Comparison of ENCODE assay signal across 8 cellular contexts in the genomic region with DNA sequence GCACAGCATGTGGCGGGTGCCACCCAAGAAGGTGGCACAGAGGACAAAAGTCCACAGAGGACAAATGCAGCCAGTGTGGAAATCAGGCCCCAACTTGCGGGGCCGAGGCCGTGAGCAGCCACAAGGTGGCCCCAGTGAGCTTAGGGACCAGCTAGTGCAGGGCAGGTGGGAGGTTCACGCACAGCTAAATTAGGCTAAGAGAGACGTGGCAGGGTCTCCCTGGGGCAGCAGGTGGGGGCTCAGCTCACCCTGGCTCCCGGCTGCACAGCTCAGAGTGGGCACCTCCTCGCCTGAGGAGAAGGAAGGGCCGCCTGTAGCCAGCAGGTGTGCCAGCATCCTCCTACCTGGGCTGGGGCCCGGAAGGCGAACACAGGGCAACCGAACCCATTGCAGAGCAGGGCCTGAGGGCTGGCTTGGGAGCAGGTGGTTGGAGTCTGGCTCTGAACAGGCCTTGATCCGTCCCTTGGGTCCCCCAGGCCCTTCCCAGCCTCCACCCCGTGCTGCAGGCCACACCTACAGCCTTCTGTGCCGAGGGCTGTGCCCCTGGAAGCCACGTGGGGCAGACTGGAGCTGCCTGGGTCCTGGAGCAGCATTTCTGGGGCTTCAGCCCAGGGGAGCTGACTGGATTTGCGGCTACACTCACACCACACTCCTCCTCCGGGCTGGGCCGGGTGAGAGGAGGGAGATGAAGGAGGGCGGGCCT. TPM values are rescaled to one million over a fixed set of nuclear protein-coding genes. Genes with fewer than 3 reads are reported as not detected.
DNase-seq lines count a peak whose midpoint lies in the region; ATAC-seq, FAIRE-seq and TF ChIP-seq lines count a peak whose summit lies in the region.

No MANE protein-coding gene starts in this region.

- H3K27me3 ChIP-seq in pancreas (no peaks in the 10 kb centered on the region), upper lobe of left lung (no peaks in the 10 kb centered on the region)

- H3K27ac ChIP-seq in pancreas = peak overlapping the region; percentile 46 to 69 (median 56)
- no peak overlapping the region for H3K27ac ChIP-seq in upper lobe of left lung

- peak; percentile 85 for DNase-seq in DMS153 (lab: John Stamatoyannopoulos, UW)
- peak; percentile 91 for DNase-seq in HuH-7 (ENCODE audit: low spot score)
- DNase-seq in RCC 7860 (ENCODE audit: low spot score) = peak; percentile 38
- peak; percentile 52 for DNase-seq in activated T-helper 1 cell treated with Interleukin-2 at 50 U/mL for 16 hours (ENCODE audit: low read depth)
- peak; percentile 49 for DNase-seq in fibroblast of the aortic adventitia (ENCODE audit: low read depth)
- DNase-seq in pancreas = peak; percentile 69 to 92 (median 83)
- DNase-seq in upper lobe of left lung = peak; percentile 83 to 94

- no peaks in the 10 kb centered on the region for H3K9me3 ChIP-seq in pancreas
- no peaks in the 10 kb centered on the region for H3K9me3 ChIP-seq in upper lobe of left lung

- no peak for TF ChIP-seq EP300 in upper lobe of left lung (IDR thresholded peaks at IDR 0.05)

- ATAC-seq in pancreas = peak; percentile 92 to 96 (median 95)
- ATAC-seq in upper lobe of left lung (ENCODE audit: low FRiP score in 2 of 2) = peak; percentile 91 to 94
- ATAC-seq in HG03469 (IDR thresholded peaks at IDR 0.05; ENCODE audit: unreplicated experiment) = no peak

- intact Hi-C loops in pancreas (cut with DNase I) = no loop called here

- H3K36me3 ChIP-seq in pancreas (no peaks in the 10 kb centered on the region), upper lobe of left lung (no peaks in the 10 kb centered on the region)

- H3K4me1 ChIP-seq in pancreas (peaks cover 0 to 6% (median 0%) of the 10 kb centered on the region in 3 donors), upper lobe of left lung (peaks cover 6 to 12% (median 10%) of the 10 kb centered on the region in 4 donors)

- 11 to 16% methylated on average over 16 to 20 of the region's 20 CpGs for WGBS in pancreas, 2 donors
- 27 to 52% methylated on average over 11 to 18 of the region's 20 CpGs for WGBS in upper lobe of left lung, 2 donors

- H3K4me3 ChIP-seq in fibroblast of the aortic adventitia (ENCODE audit: low read depth, low read length) = no peak overlapping the region
- peak overlapping the region in 2 of 4 donors; percentile 12 to 35 for H3K4me3 ChIP-seq in pancreas
- peak overlapping the region in 1 of 4 donors; percentile 19 for H3K4me3 ChIP-seq in upper lobe of left lung

- TF ChIP-seq POLR2A in upper lobe of left lung (IDR thresholded peaks at IDR 0.05) = peak in 1 of 4 donors; percentile 10

- peak; percentile 88 for TF ChIP-seq CTCF in fibroblast of the aortic adventitia (IDR thresholded peaks at IDR 0.05; ENCODE audit: insufficient read depth, low read length)
- TF ChIP-seq CTCF in pancreas (IDR thresholded peaks at IDR 0.05) = peak; percentile 71 to 78 (median 76)
- TF ChIP-seq CTCF in upper lobe of left lung (IDR thresholded peaks at IDR 0.05) = peak; percentile 82 to 91 (median 87)

- FAIRE-seq in RCC 7860 (lab: Jason Lieb, UNC) = no peak
- FAIRE-seq in pancreas (lab: Jason Lieb, UNC) = no peak

RNA-seq across cellular contexts. Expression of gene CELSR1, which starts 26.1 kb away (rescaled TPM):
- 1.1 and 4.3 TPM in 2 replicates for total RNA-seq in fibroblast of the aortic adventitia (ENCODE audit: low replicate concordance)
- 1 to 10 TPM in 5 of 6 donors, under 1 TPM in 1; 0.75 to 3.2 (median 1.2) TPM for total RNA-seq in pancreas
- 1 to 10 TPM; 1.6 to 2.2 TPM for polyA plus RNA-seq in pancreas
- total RNA-seq in upper lobe of left lung = 100 to 1,000 TPM in 2 of 6 donors, 10 to 100 TPM in 4; 45.1 to 145 (median 80.1) TPM

RNA-seq across cellular contexts. Expression of gene GRAMD4, which starts 56.7 kb away (rescaled TPM):
- total RNA-seq in fibroblast of the aortic adventitia (ENCODE audit: low replicate concordance) = 11.7 and 25.1 TPM in 2 replicates
- 10 to 100 TPM; 16.6 to 36.4 (median 23.6) TPM for total RNA-seq in pancreas
- polyA plus RNA-seq in pancreas = 10 to 100 TPM; 13.2 to 13.8 TPM
- total RNA-seq in upper lobe of left lung = 100 to 1,000 TPM in 3 of 6 donors, 10 to 100 TPM in 3; 59.8 to 302 (median 104) TPM

Comparison
In these comparisons a context has a peak if more than half of its experiments do, and no peak if none do; other contexts are left out.
1. DNase-seq: peak in every context shown above with its lines; median percentile 91 in HuH-7; 88 in upper lobe of left lung; 85 in DMS153; 83 in pancreas; 52 in activated T-helper 1 cell treated with Interleukin-2 at 50 U/mL for 16 hours; 49 in fibroblast of the aortic adventitia; 38 in RCC 7860.
2. H3K27ac ChIP-seq: peak in pancreas (4 of 4); none in upper lobe of left lung (0 of 4).
3. Peak in every context shown above with its lines, with median percentiles within 50 percentile points of each other: CTCF ChIP-seq.